ENCODE assay signal across 5 cellular contexts in the genomic region with DNA sequence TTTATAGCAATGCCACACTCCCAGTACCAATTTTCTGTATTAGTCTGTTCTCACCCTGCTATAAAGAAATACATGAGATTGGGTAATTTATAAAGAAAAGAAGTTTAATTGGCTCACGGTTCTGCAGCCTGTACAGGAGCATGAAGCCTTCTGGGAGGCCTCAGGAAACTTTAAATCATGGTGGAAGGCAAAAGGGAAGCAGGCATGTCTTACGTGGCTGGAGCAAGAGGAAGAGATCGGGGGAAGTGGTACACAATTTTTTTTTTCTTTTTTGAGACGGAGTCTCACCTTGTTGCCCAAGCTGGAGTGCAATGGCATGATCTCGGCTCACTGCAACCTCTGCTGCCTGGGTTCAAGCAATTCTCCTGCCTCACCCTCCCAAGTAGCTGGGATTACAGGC. TPM values are rescaled to one million over a fixed set of nuclear protein-coding genes. Genes with fewer than 3 reads are reported as not detected.
"Had no signal": no experiment of that assay in that cellular context is flagged by ENCODE, and none has a peak within 500 bp of the region (broad histone marks: within the 10 kb centered on the region; RNA-seq: fewer than 3 reads in every experiment).

No MANE protein-coding gene starts in this region.

RNA-seq across cellular contexts. Expression of a gene that starts 21.0 kb away (rescaled TPM):
- total RNA-seq: PC-9, Right ventricle myocardium inferior, T-cell had no signal
- polyA plus RNA-seq: IgD-negative memory B cell had no signal

RNA-seq across cellular contexts. Expression of a gene that starts 52.2 kb away (rescaled TPM):
- total RNA-seq: K562, Right ventricle myocardium inferior, T-cell had no signal
- polyA plus RNA-seq: IgD-negative memory B cell, K562 had no signal
